29 cellular contexts compared by ENCODE assay signal in genomic region chr2:12400543-12400942, GRCh38.
"Had no signal": no experiment of that assay in that cellular context is flagged by ENCODE, and none has a peak within 500 bp of the region (broad histone marks: within the 10 kb centered on the region; RNA-seq: fewer than 3 reads in every experiment).

No MANE protein-coding gene starts in this region.

- H3K27ac Mint-ChIP-seq: naive thymus-derived CD8-positive, alpha-beta T cell; natural killer cell treated with Interleukin-12 subunit alpha and Interleukin-12 subunit beta and Interleukin-15 and Interleukin-18, amount 100 ng/mL, for 72 hours; nephron progenitor cell; progenitor cell of endocrine pancreas; stimulated activated effector memory CD8-positive, alpha-beta T cell treated with anti-CD3 and anti-CD28 coated beads, Interleukin-12 subunit alpha, Interleukin-12 subunit beta, amount 100 ng/mL, for 72 hours; stimulated activated naive B cell treated with anti-CD40 and anti-IgM and Interleukin-4, amounts not matched to agents 10 μg/mL and 1 μg/mL and 100 μg/mL, for 72 hours; stimulated activated naive CD8-positive, alpha-beta T cell treated with anti-CD3 and anti-CD28 coated beads, Interleukin-15, Interleukin-2, amounts not matched to agents 100 ng/mL and 50 ng/mL, for 24 hours had no signal

- H3K9ac ChIP-seq: parathyroid adenoma had no signal

- H3K27ac ChIP-seq: ovary, parathyroid adenoma, psoas muscle, right lobe of liver, sigmoid colon, stomach, thoracic aorta, thyroid gland, tibial nerve, upper lobe of right lung, uterus had no signal

- H3K4me1 Mint-ChIP-seq: stimulated activated effector memory CD8-positive, alpha-beta T cell treated with anti-CD3 and anti-CD28 coated beads, Interleukin-12 subunit alpha, Interleukin-12 subunit beta, amount 100 ng/mL, for 72 hours had no signal

- H3K9me3 ChIP-seq: ovary, psoas muscle, right lobe of liver, sigmoid colon, thoracic aorta, thyroid gland, upper lobe of right lung, uterus had no signal

- H3K36me3 ChIP-seq: ovary, right lobe of liver, sigmoid colon, stomach, thoracic aorta, thyroid gland, tibial nerve, upper lobe of right lung, uterus had no signal

- H3K4me3 Mint-ChIP-seq: naive thymus-derived CD8-positive, alpha-beta T cell; natural killer cell treated with Interleukin-12 subunit alpha and Interleukin-12 subunit beta and Interleukin-15 and Interleukin-18, amount 100 ng/mL, for 72 hours; nephron progenitor cell; neural crest cell; stimulated activated effector memory CD8-positive, alpha-beta T cell treated with anti-CD3 and anti-CD28 coated beads, Interleukin-12 subunit alpha, Interleukin-12 subunit beta, amount 100 ng/mL, for 72 hours; stimulated activated naive B cell treated with anti-CD40 and anti-IgM and Interleukin-4, amounts not matched to agents 10 μg/mL and 1 μg/mL and 100 μg/mL, for 72 hours; stimulated activated naive CD8-positive, alpha-beta T cell treated with anti-CD3 and anti-CD28 coated beads, Interleukin-15, Interleukin-2, amounts not matched to agents 100 ng/mL and 50 ng/mL, for 24 hours had no signal

- H3K4me3 ChIP-seq: ovary, psoas muscle, right lobe of liver, sigmoid colon, stomach, thoracic aorta, thyroid gland, tibial nerve, upper lobe of right lung, uterus had no signal

- H3K9me3 Mint-ChIP-seq: natural killer cell treated with Interleukin-12 subunit alpha and Interleukin-12 subunit beta and Interleukin-15 and Interleukin-18, amount 100 ng/mL, for 72 hours; stimulated activated effector memory CD8-positive, alpha-beta T cell treated with anti-CD3 and anti-CD28 coated beads, Interleukin-12 subunit alpha, Interleukin-12 subunit beta, amount 100 ng/mL, for 72 hours had no signal

- DNase-seq: naive thymus-derived CD8-positive, alpha-beta T cell; nephron progenitor cell; occipital lobe; ovary; posterior cingulate gyrus; psoas muscle; right cardiac atrium; right lobe of liver; sigmoid colon; small intestine; stimulated activated CD4-positive, alpha-beta T cell treated with anti-CD3 and anti-CD28 coated beads, Interleukin-15, amount 100 ng/mL, for 24 hours; stimulated activated CD4-positive, alpha-beta T cell treated with anti-CD3 and anti-CD28 coated beads, Interleukin-2, amount 100 ng/mL, for 24 hours; stimulated activated CD4-positive, alpha-beta T cell treated with anti-CD3 and anti-CD28 coated beads, Interleukin-2, amount 100 ng/mL, for 48 hours; stimulated activated CD4-positive, alpha-beta T cell treated with anti-CD3 and anti-CD28 coated beads, Interleukin-4, amount 100 ng/mL, for 24 hours; stimulated activated naive B cell treated with anti-CD40 and anti-IgM and Interleukin-4, amounts not matched to agents 10 μg/mL and 1 μg/mL and 100 μg/mL, for 72 hours; stimulated activated naive CD4-positive, alpha-beta T cell treated with Interleukin-2 at 50 U/mL for 16 hours; stomach; thyroid gland; trophoblast cell; upper lobe of right lung; uterus had no signal

- H3K4me1 ChIP-seq: parathyroid adenoma, right lobe of liver, sigmoid colon, stomach, thyroid gland, tibial nerve, upper lobe of right lung, uterus had no signal

- H3K27me3 ChIP-seq: ovary, right lobe of liver, sigmoid colon, stomach, thyroid gland, tibial nerve, upper lobe of right lung, uterus had no signal

- H3K36me3 Mint-ChIP-seq: stimulated activated effector memory CD8-positive, alpha-beta T cell treated with anti-CD3 and anti-CD28 coated beads, Interleukin-12 subunit alpha, Interleukin-12 subunit beta, amount 100 ng/mL, for 72 hours had no signal
